ENCODE assay signal across 9 cellular contexts in the genomic region with DNA sequence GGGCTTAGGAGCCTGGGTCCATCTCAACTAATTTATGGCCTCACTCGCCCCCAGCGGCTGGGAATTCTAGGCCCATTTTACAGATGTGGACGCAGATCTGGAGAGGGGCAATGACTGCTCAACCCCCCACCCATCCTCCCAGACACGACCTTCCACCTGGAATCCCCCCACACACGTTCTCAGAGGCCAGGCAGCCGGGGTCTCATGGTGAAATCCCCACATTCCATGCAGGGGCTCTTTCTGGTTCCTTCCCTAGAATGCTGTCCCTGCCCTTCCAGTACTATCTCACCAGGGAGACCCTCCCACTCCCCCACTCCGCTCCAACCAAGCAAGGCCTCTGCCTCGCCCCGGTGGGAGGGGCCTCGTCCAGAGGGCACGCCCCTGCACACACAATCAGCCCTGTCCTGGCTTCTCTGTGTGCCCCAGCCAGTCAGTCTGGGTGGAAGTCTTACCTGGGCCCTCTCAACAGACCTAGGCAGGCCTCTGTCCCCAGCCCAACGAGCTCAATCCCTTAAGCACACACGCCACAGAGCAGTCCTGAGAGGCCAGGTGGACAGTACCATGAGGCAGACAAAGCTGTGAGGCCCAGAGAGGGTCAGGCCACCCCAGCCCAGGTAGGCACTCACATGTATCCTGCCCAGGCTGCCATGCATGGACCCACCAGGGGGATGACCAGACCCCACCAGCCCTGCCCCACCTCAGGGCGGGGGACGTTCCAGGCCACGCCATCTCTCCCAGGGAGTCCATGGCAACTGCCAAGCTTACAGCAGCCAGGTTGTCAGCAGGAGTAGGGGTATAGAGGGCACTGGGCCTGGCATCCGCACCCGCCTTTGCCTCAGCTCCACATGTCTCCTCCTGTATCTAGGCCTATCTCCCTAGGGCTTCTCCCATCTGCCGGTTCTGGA. TPM values are rescaled to one million over a fixed set of nuclear protein-coding genes. Genes with fewer than 3 reads are reported as not detected.
DNase-seq lines count a peak whose midpoint lies in the region; ATAC-seq lines count a peak whose summit lies in the region.
"Had no signal": no experiment of that assay in that cellular context is flagged by ENCODE, and none has a peak within 500 bp of the region (broad histone marks: within the 10 kb centered on the region; RNA-seq: fewer than 3 reads in every experiment).

No MANE protein-coding gene starts in this region.

- H3K4me3 Mint-ChIP-seq in activated T-helper 17 cell treated with anti-CD3 and anti-CD28 coated beads, Interleukin-2, amount 50 U/mL, for 72 hours, result peak overlapping the region; percentile 74

- peaks cover 3% of the 10 kb centered on the region for H3K4me1 ChIP-seq in iPS-15b (ENCODE audit: control insufficient read depth, insufficient read depth, low read length)

- no peaks in the 10 kb centered on the region for H3K27me3 ChIP-seq in iPS-15b (ENCODE audit: control insufficient read depth, insufficient read depth, low read length)
- H3K27me3 ChIP-seq: adrenal gland had no signal

- H3K27me3 Mint-ChIP-seq in activated T-helper 17 cell treated with anti-CD3 and anti-CD28 coated beads, Interleukin-2, amount 50 U/mL, for 72 hours, result no peaks in the 10 kb centered on the region

- peak overlapping the region; percentile 33 for H3K27ac Mint-ChIP-seq in activated T-helper 17 cell treated with anti-CD3 and anti-CD28 coated beads, Interleukin-2, amount 50 U/mL, for 72 hours

- H3K36me3 ChIP-seq in iPS-15b (ENCODE audit: control insufficient read depth, insufficient read depth, low read length), result peaks cover 10% of the 10 kb centered on the region
- H3K36me3 ChIP-seq: adrenal gland had no signal

- no peaks in the 10 kb centered on the region for H3K4me1 Mint-ChIP-seq in activated T-helper 17 cell treated with anti-CD3 and anti-CD28 coated beads, Interleukin-2, amount 50 U/mL, for 72 hours

- H3K9me3 ChIP-seq in iPS-15b (ENCODE audit: control insufficient read depth, insufficient read depth, low read length), result no peaks in the 10 kb centered on the region
- H3K9me3 ChIP-seq: adrenal gland had no signal

- peak; percentile 56 for DNase-seq in stimulated activated CD4-positive, alpha-beta T cell treated with anti-CD3 and anti-CD28 coated beads, Interleukin-15, amount 100 ng/mL, for 24 hours
- no peak for DNase-seq in stimulated activated CD4-positive, alpha-beta T cell treated with anti-CD3 and anti-CD28 coated beads, Interleukin-4, amount 100 ng/mL, for 24 hours
- DNase-seq in stimulated activated naive CD8-positive, alpha-beta T cell treated with anti-CD3 and anti-CD28 coated beads, Interleukin-15, Interleukin-2, amounts not matched to agents 100 U/mL and 50 U/mL, for 24 hours, result peak; percentile 49
- DNase-seq in AG08395 (ENCODE audit: low spot score) (no peak), SHP77 treated with DMSO at 0.1 percent for 48 hours (lab: John Stamatoyannopoulos, UW) (no peak)

- no peaks in the 10 kb centered on the region for H3K9me3 Mint-ChIP-seq in activated T-helper 17 cell treated with anti-CD3 and anti-CD28 coated beads, Interleukin-2, amount 50 U/mL, for 72 hours

- no peaks in the 10 kb centered on the region for H3K36me3 Mint-ChIP-seq in activated T-helper 17 cell treated with anti-CD3 and anti-CD28 coated beads, Interleukin-2, amount 50 U/mL, for 72 hours (ENCODE audit: low read depth)

- no peak for ATAC-seq in activated T-helper 17 cell treated with anti-CD3 and anti-CD28 coated beads, Interleukin-2, amount 50 U/mL, for 72 hours (replicated peaks)
- ATAC-seq in stimulated activated naive CD8-positive, alpha-beta T cell treated with anti-CD3 and anti-CD28 coated beads, Interleukin-15, Interleukin-2, amounts not matched to agents 100 U/mL and 50 U/mL, for 24 hours, result no peak
- no peak for ATAC-seq in HG03045 (IDR thresholded peaks at IDR 0.05; ENCODE audit: unreplicated experiment)

- H3K9ac ChIP-seq in iPS-15b (ENCODE audit: low read depth, low read length), result no peak overlapping the region

- peak overlapping the region; percentile 68 for H3K4me3 ChIP-seq in iPS-15b (ENCODE audit: low read depth, low read length)

RNA-seq across cellular contexts. Expression of a gene that starts 1.3 kb away (rescaled TPM):
- 1 to 10 TPM; 6.0 to 6.9 TPM for total RNA-seq in activated T-helper 17 cell treated with anti-CD3 and anti-CD28 coated beads, Interleukin-2, amount 50 U/mL, for 72 hours

Comparison
In these comparisons a context has a peak if more than half of its experiments do, and no peak if none do; other contexts are left out.
1. DNase-seq: peak in stimulated activated CD4-positive, alpha-beta T cell treated with anti-CD3 and anti-CD28 coated beads, Interleukin-15, amount 100 ng/mL, for 24 hours (single experiment) and stimulated activated naive CD8-positive, alpha-beta T cell treated with anti-CD3 and anti-CD28 coated beads, Interleukin-15, Interleukin-2, amounts not matched to agents 100 U/mL and 50 U/mL, for 24 hours (single experiment); none in stimulated activated CD4-positive, alpha-beta T cell treated with anti-CD3 and anti-CD28 coated beads, Interleukin-4, amount 100 ng/mL, for 24 hours (single experiment), AG08395 (single experiment) and SHP77 treated with DMSO at 0.1 percent for 48 hours (single experiment).